15 cellular contexts compared by ENCODE assay signal in genomic region chr15:69531302-69532027, GRCh38.
DNase-seq lines count a peak whose midpoint lies in the region; ATAC-seq and TF ChIP-seq lines count a peak whose summit lies in the region.
"Had no signal": no experiment of that assay in that cellular context is flagged by ENCODE, and none has a peak within 500 bp of the region (broad histone marks: within the 10 kb centered on the region; RNA-seq: fewer than 3 reads in every experiment).

No MANE protein-coding gene starts in this region.

- TF ChIP-seq CTCF in heart right ventricle (IDR thresholded peaks at IDR 0.05) (no peak), tibial nerve (IDR thresholded peaks at IDR 0.05) (no peak)

- H3K4me1 ChIP-seq in heart right ventricle: peaks cover 0 to 25% (median 3%) of the 10 kb centered on the region in 9 donors
- H3K4me1 ChIP-seq in tibial nerve: peaks cover 0 to 29% (median 15%) of the 10 kb centered on the region in 4 donors

- WGBS in heart right ventricle, 2 donors: 35 to 36% methylated on average over 16 of the region's 16 CpGs
- WGBS in tibial nerve, 2 donors: 37 to 43% methylated on average over 16 of the region's 16 CpGs

- intact Hi-C loops in heart right ventricle (cut with DNase I) (no loop called here), Right ventricle myocardium superior (cut with DNase I) (no loop called here)

- ATAC-seq in heart right ventricle: peak in 6 of 8 donors; percentile 22 to 92 (median 60)
- no peak for ATAC-seq in Right ventricle myocardium superior (ENCODE audit: poor library complexity)
- no peak for ATAC-seq in HG03520 (IDR thresholded peaks at IDR 0.05; ENCODE audit: unreplicated experiment)
- ATAC-seq: naive thymus-derived CD8-positive, alpha-beta T cell; stimulated activated naive CD8-positive, alpha-beta T cell treated with anti-CD3 and anti-CD28 coated beads, Interleukin-15, amount 100 ng/mL, for 72 hours had no signal

- H3K36me3 ChIP-seq in heart right ventricle: no peaks in the 10 kb centered on the region
- H3K36me3 ChIP-seq in tibial nerve: no peaks in the 10 kb centered on the region

- H3K27me3 ChIP-seq in heart right ventricle (peaks cover 0 to 8% (median 0%) of the 10 kb centered on the region in 7 donors), tibial nerve (no peaks in the 10 kb centered on the region)

- DNase-seq in heart right ventricle (peak in 1 of 2 donors; percentile 9), Right ventricle myocardium superior (no peak), anterior cingulate cortex (lab: John Stamatoyannopoulos, UW) (peak in 44 of 58 donors; percentile 9 to 80 (median 49)), middle frontal gyrus (ENCODE audit: extremely low spot score, low spot score) (peak; percentile 7), tibial nerve (ENCODE audit: low spot score in 2 of 2) (no peak), dermis blood vessel endothelial cell (no peak), NCI-H510A (lab: John Stamatoyannopoulos, UW) (no peak)
- DNase-seq: activated naive CD4-positive, alpha-beta T cell treated with anti-CD3 and anti-CD28 coated beads, Interleukin-2, amount 50 U/mL, for 16 hours; GF-D8; naive thymus-derived CD8-positive, alpha-beta T cell; NCI-H146; NCI-H526 treated with DMSO at 0.1 percent for 48 hours; RPMI8226; stimulated activated naive CD8-positive, alpha-beta T cell treated with anti-CD3 and anti-CD28 coated beads, Interleukin-15, amount 100 ng/mL, for 72 hours had no signal

- H3K27ac ChIP-seq in heart right ventricle (peak overlapping the region in 4 of 10 donors; percentile 26 to 66 (median 37)), tibial nerve (peak overlapping the region; percentile 19 to 80 (median 49))

- no peak for TF ChIP-seq POLR2A in tibial nerve (IDR thresholded peaks at IDR 0.05)

- TF ChIP-seq EP300 in tibial nerve (IDR thresholded peaks at IDR 0.05): no peak

- no peak overlapping the region for H3K4me3 ChIP-seq in heart right ventricle
- H3K4me3 ChIP-seq in tibial nerve: no peak overlapping the region

- H3K9me3 ChIP-seq in heart right ventricle: no peaks in the 10 kb centered on the region
- H3K9me3 ChIP-seq in tibial nerve: no peaks in the 10 kb centered on the region

Comparison
In these comparisons a context has a peak if more than half of its experiments do, and no peak if none do; other contexts are left out.
1. ATAC-seq: peak in heart right ventricle (6 of 8); none in Right ventricle myocardium superior (single experiment) and HG03520 (single experiment).
2. DNase-seq: peak in anterior cingulate cortex (44 of 58) and middle frontal gyrus (single experiment); none in Right ventricle myocardium superior (single experiment), tibial nerve (0 of 2), dermis blood vessel endothelial cell (single experiment) and NCI-H510A (single experiment).